Comparison of ENCODE assay signal across 11 cellular contexts in the genomic region with DNA sequence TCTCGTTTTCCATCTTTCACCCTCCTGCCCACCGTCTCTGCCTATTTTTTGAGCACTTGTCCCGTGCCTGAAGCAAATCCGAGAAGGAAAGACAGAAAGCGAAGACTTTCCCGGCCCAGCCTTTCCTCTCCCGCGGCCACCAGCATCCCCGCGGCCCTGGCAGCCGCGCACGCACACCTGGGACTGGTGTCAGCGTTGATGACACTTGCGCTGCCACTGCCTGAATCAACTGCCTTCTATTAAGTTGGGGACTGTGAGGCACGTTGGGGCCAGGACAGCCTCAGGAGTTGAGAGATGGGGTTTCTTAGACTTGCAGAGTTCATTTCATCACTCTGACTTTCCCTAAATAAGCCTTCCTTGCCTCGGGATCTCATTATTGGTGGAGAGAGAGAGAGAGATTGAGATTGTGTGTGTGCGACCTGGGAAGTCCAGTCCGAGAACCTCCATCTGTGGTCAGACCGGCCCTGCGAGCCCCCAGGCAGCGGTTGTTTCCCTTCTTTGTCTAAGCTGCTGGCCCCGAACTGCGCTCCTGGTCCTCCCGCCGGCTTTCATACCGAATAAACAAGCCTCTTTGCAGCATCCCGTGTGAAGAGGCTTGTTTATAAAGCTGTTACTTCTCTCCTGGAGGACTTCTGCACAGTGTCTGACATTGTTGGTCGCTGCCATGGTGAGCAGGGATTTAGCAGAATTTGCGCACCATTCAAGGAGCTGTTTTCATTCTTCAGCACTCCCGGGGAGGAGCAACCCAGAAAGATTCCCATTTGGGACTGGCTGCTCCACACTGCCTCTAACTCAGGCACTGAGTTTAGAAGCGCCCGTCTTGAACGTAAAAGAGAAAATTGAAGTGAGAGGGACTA. TPM values are rescaled to one million over a fixed set of nuclear protein-coding genes. Genes with fewer than 3 reads are reported as not detected.
DNase-seq lines count a peak whose midpoint lies in the region; ATAC-seq and TF ChIP-seq lines count a peak whose summit lies in the region.
"Had no signal": no experiment of that assay in that cellular context is flagged by ENCODE, and none has a peak within 500 bp of the region (broad histone marks: within the 10 kb centered on the region; RNA-seq: fewer than 3 reads in every experiment).

No MANE protein-coding gene starts in this region.

- H3K27me3 ChIP-seq in duodenal mucosa (ENCODE audit: control insufficient read depth in 1 of 2, insufficient read depth in 2 of 2, low read length in 2 of 2), result peaks cover 32 to 33% of the 10 kb centered on the region in 2 donors
- H3K27me3 ChIP-seq in lung (ENCODE audit: control insufficient read depth, insufficient read depth), result peaks cover 3% of the 10 kb centered on the region
- H3K27me3 ChIP-seq in tibial artery, result no peaks in the 10 kb centered on the region

- peak overlapping the region; percentile 13 to 37 for H3K4me3 ChIP-seq in duodenal mucosa (ENCODE audit: low read depth in 1 of 2, low read length in 2 of 2)
- peak overlapping the region; percentile 10 for H3K4me3 ChIP-seq in lung
- peak overlapping the region; percentile 69 to 78 for H3K4me3 ChIP-seq in tibial artery

- H3K9ac ChIP-seq in duodenal mucosa (ENCODE audit: low read depth in 1 of 2, low read length in 2 of 2), result no peak overlapping the region

- DNase-seq in NCI-H82 (lab: John Stamatoyannopoulos, UW), result peak; percentile 11
- no peak for DNase-seq in NCI-H82 treated with DMSO at 0.1 percent for 48 hours (lab: John Stamatoyannopoulos, UW; ENCODE audit: unreplicated experiment)
- DNase-seq in lung (ENCODE audit: low spot score), result no peak
- DNase-seq in tibial artery, result peak; percentile 27 to 77
- no peak for DNase-seq in stimulated activated naive CD8-positive, alpha-beta T cell treated with anti-CD3 and anti-CD28 coated beads, Interleukin-15, Interleukin-2, amounts not matched to agents 100 U/mL and 50 U/mL, for 24 hours
- DNase-seq in KG1 (lab: John Stamatoyannopoulos, UW), result no peak
- DNase-seq: activated naive CD8-positive, alpha-beta T cell treated with anti-CD3 and anti-CD28 coated beads for 36 hours; T1000 had no signal

- no peaks in the 10 kb centered on the region for H3K9me3 ChIP-seq in duodenal mucosa (ENCODE audit: control insufficient read depth in 1 of 2, low read length in 2 of 2)
- H3K9me3 ChIP-seq in lung (ENCODE audit: control insufficient read depth in 2 of 2, insufficient read depth in 1 of 2, low read length in 1 of 2), result peaks cover 0 to 3% of the 10 kb centered on the region in 2 donors
- no peaks in the 10 kb centered on the region for H3K9me3 ChIP-seq in tibial artery

- no peaks in the 10 kb centered on the region for H3K36me3 ChIP-seq in duodenal mucosa (ENCODE audit: control insufficient read depth in 1 of 2, insufficient read depth in 2 of 2, low read length in 2 of 2)
- no peaks in the 10 kb centered on the region for H3K36me3 ChIP-seq in lung (ENCODE audit: control insufficient read depth in 2 of 2, insufficient read depth in 2 of 2, low read length in 2 of 2)
- peaks cover 0 to 6% (median 0%) of the 10 kb centered on the region in 3 donors for H3K36me3 ChIP-seq in tibial artery

- H3K4me1 ChIP-seq in duodenal mucosa (ENCODE audit: control insufficient read depth in 1 of 2, insufficient read depth in 2 of 2, low read length in 2 of 2) (no peaks in the 10 kb centered on the region), lung (ENCODE audit: control insufficient read depth in 2 of 2, insufficient read depth in 2 of 2, low read length in 2 of 2) (peaks cover 0 to 9% of the 10 kb centered on the region in 2 donors), tibial artery (peaks cover 0 to 63% (median 9%) of the 10 kb centered on the region in 4 donors)

- TF ChIP-seq CTCF in lung (IDR thresholded peaks at IDR 0.05; ENCODE audit: control extremely low read depth, extremely low read depth), result no peak
- TF ChIP-seq CTCF in tibial artery (IDR thresholded peaks at IDR 0.05), result no peak

- no peak overlapping the region for H3K27ac ChIP-seq in duodenal mucosa (ENCODE audit: low read depth, low read length)
- H3K27ac ChIP-seq in lung (ENCODE audit: low read depth in 1 of 2, low read length in 1 of 2), result no peak overlapping the region
- H3K27ac ChIP-seq in tibial artery, result peak overlapping the region; percentile 91 to 92

- no peak for ATAC-seq in lung (ENCODE audit: insufficient read depth, low FRiP score)
- no peak for ATAC-seq in stimulated activated naive CD8-positive, alpha-beta T cell treated with anti-CD3 and anti-CD28 coated beads, Interleukin-15, Interleukin-2, amounts not matched to agents 100 U/mL and 50 U/mL, for 24 hours
- ATAC-seq in HG03097 (IDR thresholded peaks at IDR 0.05; ENCODE audit: low FRiP score, unreplicated experiment), result no peak

- WGBS in lung, 2 donors, result 4 to 5% methylated on average over 34 of the region's 34 CpGs

- intact Hi-C loops in tibial artery (cut with DNase I; ENCODE audit: low total_unique reads), result loop anchor here (10.0 kb wide), 1 partner anchor 835 kb away; no protein-coding TSS in a partner anchor

RNA-seq across cellular contexts. Expression of gene PDZRN4, which starts 1.5 kb away (rescaled TPM):
- total RNA-seq in lung, result under 1 TPM; 0.37 to 0.54 TPM
- under 1 TPM; 0.05 to 0.28 TPM for polyA plus RNA-seq in lung
- total RNA-seq: activated naive CD8-positive, alpha-beta T cell treated with anti-CD3 and anti-CD28 coated beads for 36 hours had no signal
- polyA plus RNA-seq: AG04450 had no signal

Comparison
In these comparisons a context has a peak if more than half of its experiments do, and no peak if none do; other contexts are left out.
1. DNase-seq: peak in NCI-H82 (single experiment) and tibial artery (2 of 2); none in NCI-H82 treated with DMSO at 0.1 percent for 48 hours (single experiment), lung (single experiment), stimulated activated naive CD8-positive, alpha-beta T cell treated with anti-CD3 and anti-CD28 coated beads, Interleukin-15, Interleukin-2, amounts not matched to agents 100 U/mL and 50 U/mL, for 24 hours (single experiment) and KG1 (single experiment).
2. H3K27ac ChIP-seq: peak in tibial artery (2 of 2); none in duodenal mucosa (single experiment) and lung (0 of 2).
3. H3K4me3 ChIP-seq: peak in every context shown above with its lines; median percentile 74 in tibial artery; 25 in duodenal mucosa; 10 in lung.